ENCODE assay signal across 8 cellular contexts in the genomic region with DNA sequence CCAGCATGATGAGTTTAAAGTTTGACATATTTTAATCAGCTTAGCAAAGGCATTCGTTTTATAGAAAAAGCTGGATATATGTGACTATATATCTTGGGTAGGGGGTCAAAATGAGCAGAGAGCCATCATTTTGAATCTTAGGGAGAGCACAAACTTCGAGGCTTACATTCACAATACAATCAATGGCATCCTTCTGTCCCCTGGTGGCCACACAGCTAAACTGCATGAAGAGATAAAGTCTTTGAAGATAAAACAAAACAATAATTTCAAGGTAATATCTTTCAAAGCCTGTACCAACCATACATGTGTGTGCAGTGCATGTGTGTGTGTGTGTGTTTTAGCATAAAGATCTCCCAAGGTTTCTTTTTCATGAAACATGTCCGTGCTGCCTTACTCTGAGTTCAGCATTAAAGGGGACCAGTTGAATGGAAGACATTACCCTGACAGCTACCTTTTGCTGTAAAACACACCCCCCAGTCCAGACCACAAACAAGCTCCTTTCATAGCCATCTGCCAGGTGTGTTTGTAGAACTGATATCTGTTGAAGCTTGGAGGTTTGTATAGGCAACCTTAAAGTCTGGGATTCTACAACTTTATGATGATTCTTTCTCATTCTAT. TPM values are rescaled to one million over a fixed set of nuclear protein-coding genes. Genes with fewer than 3 reads are reported as not detected.
DNase-seq lines count a peak whose midpoint lies in the region; ATAC-seq lines count a peak whose summit lies in the region.

No MANE protein-coding gene starts in this region.

- peaks cover 29% of the 10 kb centered on the region for H3K4me1 Mint-ChIP-seq in memory B cell

- H3K27me3 Mint-ChIP-seq in memory B cell, result no peaks in the 10 kb centered on the region

- no peak overlapping the region for H3K27ac ChIP-seq in substantia nigra (ENCODE audit: low read depth, low read length, poor library complexity, severe bottlenecking)

- H3K4me3 Mint-ChIP-seq in memory B cell, result no peak overlapping the region

- ATAC-seq in GM18861 (IDR thresholded peaks at IDR 0.05; ENCODE audit: unreplicated experiment) (peak; percentile 58), memory B cell (ENCODE audit: low read depth) (peak; percentile 70), GM19467 (IDR thresholded peaks at IDR 0.05; ENCODE audit: unreplicated experiment) (no peak)

- DNase-seq in CD1c-positive myeloid dendritic cell (ENCODE audit: extremely low spot score) (peak; percentile 55), T-helper 22 cell (ENCODE audit: low read depth) (peak; percentile 13), cerebellar cortex (ENCODE audit: low spot score) (peak; percentile 18), memory B cell (ENCODE audit: low spot score in 2 of 2) (peak; percentile 44 to 57), substantia nigra (lab: John Stamatoyannopoulos, UW) (peak in 25 of 49 donors; percentile 0 to 28 (median 4))
- peak; percentile 36 for DNase-seq in Jurkat, Clone E6-1 (ENCODE audit: low read depth, low spot score)

- H3K36me3 Mint-ChIP-seq in memory B cell, result no peaks in the 10 kb centered on the region

- H3K9me3 Mint-ChIP-seq in memory B cell, result no peaks in the 10 kb centered on the region

- H3K4me3 ChIP-seq in Jurkat, Clone E6-1 (ENCODE audit: low read length), result no peak overlapping the region

- H3K27ac Mint-ChIP-seq in memory B cell, result peak overlapping the region; percentile 56

RNA-seq across cellular contexts. Expression of a gene that starts 22.0 kb away (rescaled TPM):
- polyA plus RNA-seq in Jurkat, Clone E6-1 (2012; ENCODE audit: insufficient read depth, insufficient read length), result not detected

RNA-seq across cellular contexts. Expression of a gene that starts 45.5 kb away (rescaled TPM):
- not detected for polyA plus RNA-seq in Jurkat, Clone E6-1 (2012; ENCODE audit: insufficient read depth, insufficient read length)

Comparison
In these comparisons a context has a peak if more than half of its experiments do, and no peak if none do; other contexts are left out.
1. DNase-seq: peak in every context shown above with its lines; median percentile 55 in CD1c-positive myeloid dendritic cell; 50 in memory B cell; 36 in Jurkat, Clone E6-1; 18 in cerebellar cortex; 13 in T-helper 22 cell; 4 in substantia nigra.